Comparison of ENCODE assay signal across 13 cellular contexts in genomic region chr12:115468087-115468510, GRCh38.
A peak's percentile ranks its signal among the peaks of the same experiment; 100 is the strongest.
DNase-seq lines count a peak whose midpoint lies in the region; ATAC-seq and TF ChIP-seq lines count a peak whose summit lies in the region.
"Had no signal": no experiment of that assay in that cellular context is flagged by ENCODE, and none has a peak within 500 bp of the region (broad histone marks: within the 10 kb centered on the region; RNA-seq: fewer than 3 reads in every experiment).

No MANE protein-coding gene starts in this region.

- H3K4me1 ChIP-seq in left ventricle myocardium inferior (no peaks in the 10 kb centered on the region), adipocyte (ENCODE audit: control insufficient read depth, insufficient read depth, low read length) (no peaks in the 10 kb centered on the region), hepatocyte (ENCODE audit: insufficient read depth) (peaks cover 3% of the 10 kb centered on the region)

- TF ChIP-seq CTCF in left ventricle myocardium inferior (IDR thresholded peaks at IDR 0.05; ENCODE audit: borderline replicate concordance) = peak; percentile 52
- peak; percentile 46 for TF ChIP-seq CTCF in hepatocyte (IDR thresholded peaks at IDR 0.05; ENCODE audit: poor library complexity)

- no peak overlapping the region for H2AFZ ChIP-seq in hepatocyte

- H3K27me3 ChIP-seq in left ventricle myocardium inferior (ENCODE audit: low read depth) (peaks cover 17% of the 10 kb centered on the region), adipocyte (replicated peaks; ENCODE audit: control insufficient read depth, insufficient read depth, low read length) (peaks cover 17% of the 10 kb centered on the region), hepatocyte (no peaks in the 10 kb centered on the region)

- 47% methylated on average over 4 of the region's 4 CpGs for WGBS in hepatocyte (ENCODE audit: low lambda C conversion rate, missing lambda C conversion rate)

- no peak overlapping the region for H3K4me3 ChIP-seq in left ventricle myocardium inferior
- no peak overlapping the region for H3K4me3 ChIP-seq in adipocyte (ENCODE audit: low read length)
- no peak overlapping the region for H3K4me3 ChIP-seq in hepatocyte

- intact Hi-C loops in left ventricle myocardium inferior (cut with micrococcal nuclease) = no loop called here
- intact Hi-C loops in cardiac septum (cut with DNase I) = no loop called here

- DNase-seq in left ventricle myocardium inferior (no peak), cardiac septum (ENCODE audit: low spot score) (no peak), adipocyte (ENCODE audit: low read depth) (peak; percentile 8), hepatocyte (ENCODE audit: low spot score) (peak; percentile 87), MV-4-11 (lab: John Stamatoyannopoulos, UW) (no peak), iPS-NIHi7 (ENCODE audit: extremely low spot score) (no peak)
- DNase-seq in central memory CD4-positive, alpha-beta T cell = no peak
- DNase-seq: activated CD4-positive, alpha-beta T cell treated with anti-CD3 and anti-CD28 coated beads, Interleukin-2, amount 50 U/mL, for 1 hour; effector memory CD8-positive, alpha-beta T cell; GDM1; stimulated activated CD4-positive, alpha-beta T cell treated with anti-CD3 and anti-CD28 coated beads, Interleukin-1b, Interleukin-23, amount 100 ng/mL, for 48 hours; substantia nigra had no signal

- H4K20me1 ChIP-seq in hepatocyte (ENCODE audit: insufficient read depth, poor library complexity, severe bottlenecking) = no peaks in the 10 kb centered on the region

- no peaks in the 10 kb centered on the region for H3K79me2 ChIP-seq in hepatocyte

- H3K9me3 ChIP-seq in left ventricle myocardium inferior (replicated peaks) = no peaks in the 10 kb centered on the region
- no peaks in the 10 kb centered on the region for H3K9me3 ChIP-seq in adipocyte (ENCODE audit: control insufficient read depth, low read length)
- H3K9me3 ChIP-seq in hepatocyte (ENCODE audit: low read depth) = no peaks in the 10 kb centered on the region

- no peak overlapping the region for H3K9ac ChIP-seq in adipocyte (ENCODE audit: low read length)

- ATAC-seq in HG02852 (IDR thresholded peaks at IDR 0.05; ENCODE audit: unreplicated experiment) = no peak
- ATAC-seq: effector memory CD8-positive, alpha-beta T cell had no signal

- H3K36me3 ChIP-seq in left ventricle myocardium inferior = no peaks in the 10 kb centered on the region
- H3K36me3 ChIP-seq in adipocyte (ENCODE audit: control insufficient read depth, insufficient read depth, low read length, severe bottlenecking) = no peaks in the 10 kb centered on the region
- no peaks in the 10 kb centered on the region for H3K36me3 ChIP-seq in hepatocyte (replicated peaks; ENCODE audit: insufficient read depth, low read depth)

- H3K27ac ChIP-seq in left ventricle myocardium inferior (replicated peaks) = no peak overlapping the region
- peak overlapping the region; percentile 54 for H3K27ac ChIP-seq in hepatocyte

- peak overlapping the region; percentile 50 for H3K4me2 ChIP-seq in hepatocyte

- no peaks in the 10 kb centered on the region for H3K9me2 ChIP-seq in hepatocyte (replicated peaks; ENCODE audit: insufficient read depth)

Comparison
In these comparisons a context has a peak if more than half of its experiments do, and no peak if none do; other contexts are left out.
1. DNase-seq: peak in adipocyte (single experiment) and hepatocyte (single experiment); none in left ventricle myocardium inferior (single experiment), cardiac septum (single experiment), MV-4-11 (single experiment), iPS-NIHi7 (single experiment) and central memory CD4-positive, alpha-beta T cell (single experiment).